Comparison of ENCODE assay signal across 1 cellular context in the genomic region with DNA sequence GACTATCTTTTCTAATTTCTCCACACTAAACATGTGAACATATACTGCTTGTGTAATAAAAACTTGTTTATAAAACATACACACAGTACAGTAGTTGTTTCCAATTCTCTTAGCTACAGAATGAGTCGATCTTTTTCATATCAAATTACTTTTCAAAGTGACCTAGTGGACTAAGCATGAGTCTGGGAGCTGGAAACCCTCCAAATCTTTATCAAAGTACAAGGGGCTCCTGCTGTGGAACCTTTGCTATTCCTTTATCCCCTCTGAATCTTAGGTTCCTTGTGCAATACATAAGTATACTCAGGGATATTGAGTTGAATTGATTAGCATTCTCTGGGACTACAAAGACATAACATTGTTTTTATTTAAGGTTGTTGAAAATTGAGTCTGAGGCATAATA.
TF ChIP-seq lines count a peak whose summit lies in the region.

No MANE protein-coding gene starts in this region.

TF ChIP-seq in HEK293, 187 proteins besides CTCF, POLR2A, EP300 and RAD21 (continued from another document):
- TF ChIP-seq, protein P1, sequence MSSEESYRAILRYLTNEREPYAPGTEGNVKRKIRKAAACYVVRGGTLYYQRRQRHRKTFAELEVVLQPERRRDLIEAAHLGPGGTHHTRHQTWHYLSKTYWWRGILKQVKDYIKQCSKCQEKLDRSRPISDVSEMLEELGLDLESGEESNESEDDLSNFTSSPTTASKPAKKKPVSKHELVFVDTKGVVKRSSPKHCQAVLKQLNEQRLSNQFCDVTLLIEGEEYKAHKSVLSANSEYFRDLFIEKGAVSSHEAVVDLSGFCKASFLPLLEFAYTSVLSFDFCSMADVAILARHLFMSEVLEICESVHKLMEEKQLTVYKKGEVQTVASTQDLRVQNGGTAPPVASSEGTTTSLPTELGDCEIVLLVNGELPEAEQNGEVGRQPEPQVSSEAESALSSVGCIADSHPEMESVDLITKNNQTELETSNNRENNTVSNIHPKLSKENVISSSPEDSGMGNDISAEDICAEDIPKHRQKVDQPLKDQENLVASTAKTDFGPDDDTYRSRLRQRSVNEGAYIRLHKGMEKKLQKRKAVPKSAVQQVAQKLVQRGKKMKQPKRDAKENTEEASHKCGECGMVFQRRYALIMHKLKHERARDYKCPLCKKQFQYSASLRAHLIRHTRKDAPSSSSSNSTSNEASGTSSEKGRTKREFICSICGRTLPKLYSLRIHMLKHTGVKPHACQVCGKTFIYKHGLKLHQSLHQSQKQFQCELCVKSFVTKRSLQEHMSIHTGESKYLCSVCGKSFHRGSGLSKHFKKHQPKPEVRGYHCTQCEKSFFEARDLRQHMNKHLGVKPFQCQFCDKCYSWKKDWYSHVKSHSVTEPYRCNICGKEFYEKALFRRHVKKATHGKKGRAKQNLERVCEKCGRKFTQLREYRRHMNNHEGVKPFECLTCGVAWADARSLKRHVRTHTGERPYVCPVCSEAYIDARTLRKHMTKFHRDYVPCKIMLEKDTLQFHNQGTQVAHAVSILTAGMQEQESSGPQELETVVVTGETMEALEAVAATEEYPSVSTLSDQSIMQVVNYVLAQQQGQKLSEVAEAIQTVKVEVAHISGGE (tag by site-specific recombination; conservative IDR thresholded peaks at IDR 0.05; ENCODE audit: low read depth), result no peak
- TF ChIP-seq ZNF529 (tag by site-specific recombination; IDR thresholded peaks at IDR 0.05; ENCODE audit: insufficient replicate concordance) (no peak), ZNF768 (tag by site-specific recombination; IDR thresholded peaks at IDR 0.05) (no peak), RBAK (tag by site-specific recombination; IDR thresholded peaks at IDR 0.05) (no peak)
